16 cellular contexts compared by ENCODE assay signal in the genomic region with DNA sequence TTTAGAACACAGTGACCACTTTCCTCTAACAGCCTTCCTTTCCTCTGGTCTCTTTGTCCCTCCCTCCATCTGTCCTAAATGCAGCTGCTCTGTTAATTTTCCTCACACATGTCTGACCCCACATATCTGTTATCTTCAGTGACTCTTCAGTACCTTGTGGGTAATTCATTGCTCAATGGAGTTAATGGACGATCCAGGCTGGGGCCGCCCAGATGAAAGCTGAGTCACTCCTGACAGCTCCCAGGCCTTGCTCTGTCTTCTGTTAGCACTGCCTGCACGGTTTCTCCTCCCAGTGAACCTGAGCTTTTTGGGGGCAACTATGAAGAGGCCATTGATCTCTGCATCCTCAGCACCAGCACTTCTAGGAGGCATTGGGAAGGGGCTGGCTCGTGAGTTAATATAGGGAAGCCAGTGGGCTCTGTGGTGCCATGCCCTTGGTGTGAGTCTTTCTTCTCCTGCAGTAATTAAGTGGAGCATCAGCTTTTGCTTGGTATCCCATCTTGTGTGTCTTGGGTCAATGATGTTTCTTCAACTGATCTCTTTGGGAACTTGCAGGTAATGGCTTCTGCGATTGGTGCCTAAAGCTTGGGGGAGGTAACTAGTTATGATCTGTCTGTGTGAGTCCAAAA.
DNase-seq lines count a peak whose midpoint lies in the region; ATAC-seq and TF ChIP-seq lines count a peak whose summit lies in the region.
"Had no signal": no experiment of that assay in that cellular context is flagged by ENCODE, and none has a peak within 500 bp of the region (broad histone marks: within the 10 kb centered on the region; RNA-seq: fewer than 3 reads in every experiment).

No MANE protein-coding gene starts in this region.

- no peak overlapping the region for H3K4me3 ChIP-seq in fibroblast of the aortic adventitia (ENCODE audit: low read depth, low read length)
- H3K4me3 ChIP-seq: SK-N-MC, skin epidermis, testis had no signal

- no peak for ATAC-seq in GM19324 (IDR thresholded peaks at IDR 0.05; ENCODE audit: low FRiP score, unreplicated experiment)
- ATAC-seq in GM21576 (IDR thresholded peaks at IDR 0.05; ENCODE audit: unreplicated experiment), result no peak
- ATAC-seq: activated CD4-positive, CD25-positive, alpha-beta regulatory T cell treated with anti-CD3 and anti-CD28 coated beads, Interleukin-2, amount 50 U/mL, for 24 hours; activated T-cell treated with anti-CD3 and anti-CD28 coated beads, Interleukin-2, amount 50 U/mL, for 72 hours; naive thymus-derived CD8-positive, alpha-beta T cell had no signal

- CTCF ChIA-PET in RWPE1 (lab: Yijun Ruan, JAX), result interaction anchor here (0.6 kb wide), 1 partner anchor 117 kb away, joined by 3 read pairs; no protein-coding TSS in a partner anchor

- no peak overlapping the region for H3K27ac ChIP-seq in RWPE1
- H3K27ac ChIP-seq: 22Rv1, SK-N-MC, skin epidermis, testis had no signal

- no peak for TF ChIP-seq CTCF in RWPE1 (conservative IDR thresholded peaks at IDR 0.05; ENCODE audit: low read depth)
- TF ChIP-seq CTCF in fibroblast of the aortic adventitia (IDR thresholded peaks at IDR 0.05; ENCODE audit: insufficient read depth, low read length), result no peak

- POLR2A ChIA-PET in RWPE1 (lab: Yijun Ruan, JAX; ENCODE audit: low non-redundant PET), result interaction anchor here (0.5 kb wide), 1 partner anchor 72 kb away, joined by 7 read pairs; no protein-coding TSS in a partner anchor

- DNase-seq in SIG-M5 treated with dmso at 0.1 percent for 504 hours (lab: John Stamatoyannopoulos, UW; ENCODE audit: unreplicated experiment) (peak; percentile 62), SIG-M5 (lab: John Stamatoyannopoulos, UW) (no peak), RWPE1 (ENCODE audit: low spot score) (peak; percentile 67), fibroblast of the aortic adventitia (ENCODE audit: low read depth) (peak; percentile 72), hypothalamus (lab: John Stamatoyannopoulos, UW) (no peak), epidermal melanocyte (ENCODE audit: insufficient read length, low spot score) (no peak)
- DNase-seq: activated T-cell treated with anti-CD3 and anti-CD28 coated beads, Interleukin-2, amount 50 U/mL, for 72 hours; naive thymus-derived CD8-positive, alpha-beta T cell; NCI-H2227 treated with DMSO at 0.1 percent for 48 hours; testis had no signal

Comparison
In these comparisons a context has a peak if more than half of its experiments do, and no peak if none do; other contexts are left out.
1. DNase-seq: peak in SIG-M5 treated with dmso at 0.1 percent for 504 hours (single experiment), RWPE1 (single experiment) and fibroblast of the aortic adventitia (single experiment); none in SIG-M5 (single experiment), hypothalamus (0 of 51) and epidermal melanocyte (single experiment).